In the genomic region with DNA sequence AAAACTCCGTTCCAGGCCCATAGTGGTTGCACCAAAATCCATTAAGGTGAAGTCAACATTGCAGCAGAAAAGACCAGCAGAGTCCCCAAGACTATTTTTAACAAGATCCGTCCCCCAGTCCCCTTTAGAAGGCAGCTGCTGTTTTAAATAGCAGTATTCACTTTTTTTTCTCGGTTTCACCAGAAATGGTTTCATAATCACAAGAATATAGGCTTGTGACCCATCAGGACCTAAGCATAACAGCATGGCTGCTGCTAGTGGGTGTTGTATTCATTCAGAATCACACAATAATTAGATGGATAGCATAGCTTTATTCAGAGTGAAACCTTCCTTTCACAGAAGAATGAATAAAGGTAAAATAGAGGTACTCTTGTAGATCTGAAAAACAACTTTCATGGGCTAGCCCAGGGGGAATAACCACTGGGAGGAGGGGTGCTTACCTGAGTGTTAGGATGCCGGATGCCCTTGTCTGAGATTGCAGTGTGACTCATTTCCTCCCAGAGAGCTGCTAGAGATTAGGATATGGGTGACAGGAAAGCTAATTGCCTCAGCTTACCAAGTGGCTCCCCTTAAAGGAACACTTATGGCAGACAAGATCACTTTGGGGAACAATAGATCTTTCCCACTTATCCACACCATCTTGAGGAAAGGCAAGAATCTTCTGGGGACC, we compare ENCODE assay signal across 9 cellular contexts. TPM values are rescaled to one million over a fixed set of nuclear protein-coding genes. Genes with fewer than 3 reads are reported as not detected.
A peak's percentile ranks its signal among the peaks of the same experiment; 100 is the strongest.
DNase-seq lines count a peak whose midpoint lies in the region; ATAC-seq and FAIRE-seq lines count a peak whose summit lies in the region.
"Had no signal": no experiment of that assay in that cellular context is flagged by ENCODE, and none has a peak within 500 bp of the region (broad histone marks: within the 10 kb centered on the region; RNA-seq: fewer than 3 reads in every experiment).

No MANE protein-coding gene starts in this region.

- FAIRE-seq in small intestine (lab: Jason Lieb, UNC): no peak

- H3K27me3 ChIP-seq in small intestine (ENCODE audit: control insufficient read depth in 2 of 2, insufficient read depth in 2 of 2, low read length in 2 of 2): no peaks in the 10 kb centered on the region

- H3K27ac ChIP-seq in small intestine (ENCODE audit: low read depth in 1 of 2, low read length in 1 of 2): no peak overlapping the region

- peak; percentile 22 for DNase-seq in GM19238 (ENCODE audit: insufficient read length, low spot score)
- DNase-seq in NCI-H1417 treated with DMSO at 0.1 percent for 48 hours (lab: John Stamatoyannopoulos, UW): no peak
- DNase-seq in small intestine: no peak
- no peak for DNase-seq in SIG-M5 treated with dmso at 0.1 percent for 504 hours (lab: John Stamatoyannopoulos, UW; ENCODE audit: unreplicated experiment)
- DNase-seq: immature natural killer cell had no signal

- H3K36me3 ChIP-seq in small intestine (ENCODE audit: control insufficient read depth in 2 of 2, insufficient read depth in 2 of 2, low read length in 2 of 2): no peaks in the 10 kb centered on the region

- peak; percentile 74 for ATAC-seq in HG02623 (IDR thresholded peaks at IDR 0.05; ENCODE audit: unreplicated experiment)
- peak; percentile 60 for ATAC-seq in HG03575 (IDR thresholded peaks at IDR 0.05; ENCODE audit: extremely low read depth, insufficient number of reproducible peaks, low FRiP score, unreplicated experiment)
- no peak for ATAC-seq in HG03457 (IDR thresholded peaks at IDR 0.05; ENCODE audit: unreplicated experiment)

- H3K9me3 ChIP-seq in small intestine (ENCODE audit: control insufficient read depth, low read depth): no peaks in the 10 kb centered on the region

- no peaks in the 10 kb centered on the region for H3K4me1 ChIP-seq in small intestine (ENCODE audit: control insufficient read depth in 2 of 2, insufficient read depth in 1 of 2, low read depth in 1 of 2, low read length in 1 of 2)

- H3K4me3 ChIP-seq in GM08714 (ENCODE audit: low read length) (peak overlapping the region; percentile 40; the same call in 1 of the 2 replicates), small intestine (ENCODE audit: low read depth in 1 of 2, low read length in 2 of 2) (no peak overlapping the region)

- WGBS in small intestine, 3 donors: 62 to 70% (median 64%) methylated on average over 4 of the region's 4 CpGs

RNA-seq across cellular contexts. Expression of a gene that starts 35.0 kb away (rescaled TPM):
- 10 to 100 TPM in 1 of 3 donors, 1 to 10 TPM in 2; 1.3 to 96.8 (median 3.2) TPM for polyA plus RNA-seq in small intestine
- polyA plus RNA-seq: immature natural killer cell had no signal
